In the genomic region with DNA sequence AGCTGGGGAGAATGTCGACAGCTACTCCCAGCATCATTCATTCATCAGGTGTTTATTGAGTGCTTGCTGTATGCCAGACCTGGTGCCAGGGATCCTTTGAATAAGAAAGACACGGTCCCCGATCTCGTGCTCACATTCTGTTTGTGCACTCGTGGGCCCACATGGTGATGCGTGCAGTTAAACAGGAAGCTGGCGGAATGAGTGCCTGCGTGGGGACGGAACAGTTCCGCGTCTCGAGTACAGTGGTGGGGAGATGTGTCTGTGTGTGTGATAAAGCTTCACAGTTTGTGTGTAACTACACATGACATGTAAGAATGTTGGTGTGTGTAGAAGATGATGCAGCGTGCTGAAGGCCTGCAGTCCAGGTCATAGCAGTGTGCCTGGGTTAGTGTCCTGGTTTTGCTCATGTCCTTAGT, we compare ENCODE assay signal across 8 cellular contexts. TPM values are rescaled to one million over a fixed set of nuclear protein-coding genes. Genes with fewer than 3 reads are reported as not detected.
A peak's percentile ranks its signal among the peaks of the same experiment; 100 is the strongest.
DNase-seq lines count a peak whose midpoint lies in the region; ATAC-seq and TF ChIP-seq lines count a peak whose summit lies in the region.

No MANE protein-coding gene starts in this region.

- H3K14ac ChIP-seq in neuronal stem cell (ENCODE audit: low read length) = no peak overlapping the region

- no peak overlapping the region for H3K18ac ChIP-seq in neuronal stem cell (ENCODE audit: low read length)

- no peak overlapping the region for H2BK15ac ChIP-seq in neuronal stem cell (ENCODE audit: low read length)

- H3K79me1 ChIP-seq in neuronal stem cell (ENCODE audit: low read depth, low read length) = peaks cover 24% of the 10 kb centered on the region

- H2BK5ac ChIP-seq in neuronal stem cell (ENCODE audit: low read length) = no peak overlapping the region

- H3K4me2 ChIP-seq in neuronal stem cell (ENCODE audit: insufficient read depth, low read length, poor library complexity, severe bottlenecking) (no peak overlapping the region), GM23248 (ENCODE audit: unreplicated experiment) (no peak overlapping the region)

- in situ Hi-C loops in GM23248 (cut with MboI) = no loop called here

- no peaks in the 10 kb centered on the region for H3F3A ChIP-seq in GM23248 (ENCODE audit: insufficient read depth)

- TF ChIP-seq CTCF in NB4 (IDR thresholded peaks at IDR 0.05; ENCODE audit: low read depth, low read length) (no peak), GM10266 (IDR thresholded peaks at IDR 0.05; ENCODE audit: control insufficient read depth, insufficient read depth, low read depth, missing control alignments) (no peak)

- no peaks in the 10 kb centered on the region for H4K20me1 ChIP-seq in GM23248 (ENCODE audit: insufficient read depth)

- TF ChIP-seq POLR2A in NB4 (IDR thresholded peaks at IDR 0.05; ENCODE audit: extremely low read depth, insufficient read length) = no peak

- no peaks in the 10 kb centered on the region for H3K79me2 ChIP-seq in GM23248 (ENCODE audit: insufficient read depth)

- H3K9ac ChIP-seq in neuronal stem cell (ENCODE audit: low read depth, low read length, poor library complexity) = no peak overlapping the region
- no peak overlapping the region for H3K9ac ChIP-seq in GM23248

- H3K27me3 ChIP-seq in neuronal stem cell (ENCODE audit: control insufficient read depth in 3 of 3, insufficient read depth in 3 of 3, low read depth in 1 of 3, low read length in 3 of 3) (no peaks in the 10 kb centered on the region), GM23248 (replicated peaks; ENCODE audit: insufficient read depth) (no peaks in the 10 kb centered on the region)

- H3K9me3 Mint-ChIP-seq in activated naive CD8-positive, alpha-beta T cell treated with anti-CD3 and anti-CD28 coated beads, Interleukin-2, amount 10 ng/mL, durations not matched to agents 7 days and 5 days = no peaks in the 10 kb centered on the region

- no peak overlapping the region for H3K4ac ChIP-seq in neuronal stem cell (ENCODE audit: low read length)

- no CpG with 5 or more reads among the region's 13 CpGs for WGBS in neuronal stem cell (ENCODE audit: extremely low coverage in 2 of 2, insufficient read length in 2 of 2, insufficient replicate concordance in 1 of 2), 2 donors
- 83 to 91% methylated on average over 12 to 13 of the region's 13 CpGs for WGBS in GM23248 (ENCODE audit: low coverage in 1 of 2, low lambda C conversion rate in 2 of 2, missing lambda C conversion rate in 2 of 2), 2 experiments

- H3K27ac ChIP-seq in neuronal stem cell (replicated peaks; ENCODE audit: low read length) (no peak overlapping the region), GM23248 (no peak overlapping the region)

- H2AK5ac ChIP-seq in neuronal stem cell (ENCODE audit: low read depth, low read length) = peak overlapping the region; percentile 0

- peak; percentile 39 for DNase-seq in NB4 (ENCODE audit: low read depth)
- no peak for DNase-seq in activated naive CD8-positive, alpha-beta T cell treated with anti-CD3 and anti-CD28 coated beads, Interleukin-2, amount 10 ng/mL, durations not matched to agents 7 days and 5 days
- no peak for DNase-seq in neuronal stem cell (ENCODE audit: low spot score)
- no peak for DNase-seq in NCI-H748 treated with DMSO at 0.1 percent for 48 hours (lab: John Stamatoyannopoulos, UW)
- DNase-seq in GM10266 (ENCODE audit: extremely low spot score) = no peak
- DNase-seq in COR-L47 (lab: John Stamatoyannopoulos, UW) = no peak
- DNase-seq in GM23248 = no peak

- H3K23ac ChIP-seq in neuronal stem cell (ENCODE audit: low read depth, low read length, poor library complexity) = no peak overlapping the region

- no peaks in the 10 kb centered on the region for H3K9me2 ChIP-seq in GM23248 (ENCODE audit: insufficient read depth)

- peak overlapping the region; percentile 83 for H3K4me3 Mint-ChIP-seq in activated naive CD8-positive, alpha-beta T cell treated with anti-CD3 and anti-CD28 coated beads, Interleukin-2, amount 10 ng/mL, durations not matched to agents 7 days and 5 days

- no peak overlapping the region for H2BK120ac ChIP-seq in neuronal stem cell (ENCODE audit: low read depth, low read length)

- ATAC-seq in GM21381 (IDR thresholded peaks at IDR 0.05; ENCODE audit: unreplicated experiment) = peak; percentile 3
- peak; percentile 3 for ATAC-seq in activated naive CD8-positive, alpha-beta T cell treated with anti-CD3 and anti-CD28 coated beads, Interleukin-2, amount 10 ng/mL, durations not matched to agents 7 days and 5 days (ENCODE audit: low read depth)

- H3K4me1 Mint-ChIP-seq in activated naive CD8-positive, alpha-beta T cell treated with anti-CD3 and anti-CD28 coated beads, Interleukin-2, amount 10 ng/mL, durations not matched to agents 7 days and 5 days = peaks cover 54% of the 10 kb centered on the region

- peaks cover 61% of the 10 kb centered on the region for H3K36me3 Mint-ChIP-seq in activated naive CD8-positive, alpha-beta T cell treated with anti-CD3 and anti-CD28 coated beads, Interleukin-2, amount 10 ng/mL, durations not matched to agents 7 days and 5 days

- peaks cover 27 to 36% of the 10 kb centered on the region in 2 donors for H3K4me1 ChIP-seq in neuronal stem cell (ENCODE audit: control insufficient read depth in 2 of 2, insufficient read depth in 1 of 2, low read depth in 1 of 2, low read length in 2 of 2)
- peaks cover 11% of the 10 kb centered on the region; the same call in 1 of the 2 replicates for H3K4me1 ChIP-seq in GM23248 (ENCODE audit: insufficient read depth)

- no peak overlapping the region for H2BK12ac ChIP-seq in neuronal stem cell (ENCODE audit: low read length)

- H3K27ac Mint-ChIP-seq in activated naive CD8-positive, alpha-beta T cell treated with anti-CD3 and anti-CD28 coated beads, Interleukin-2, amount 10 ng/mL, durations not matched to agents 7 days and 5 days = peak overlapping the region; percentile 84

- H3K36me3 ChIP-seq in neuronal stem cell (replicated peaks in 1 of 2; ENCODE audit: control insufficient read depth in 2 of 2, insufficient read depth in 2 of 2, low read length in 2 of 2) = peaks cover 28 to 97% of the 10 kb centered on the region in 2 donors
- H3K36me3 ChIP-seq in GM23248 (ENCODE audit: low read depth) = no peaks in the 10 kb centered on the region

- H3K4me3 ChIP-seq in NB4 (ENCODE audit: low read depth, low read length) (no peak overlapping the region), neuronal stem cell (ENCODE audit: low read length in 2 of 2) (peak overlapping the region in 1 of 2 donors; percentile 5), GM23248 (no peak overlapping the region)

- no peaks in the 10 kb centered on the region for H3K27me3 Mint-ChIP-seq in activated naive CD8-positive, alpha-beta T cell treated with anti-CD3 and anti-CD28 coated beads, Interleukin-2, amount 10 ng/mL, durations not matched to agents 7 days and 5 days

- H4K8ac ChIP-seq in neuronal stem cell (ENCODE audit: low read depth, low read length) = no peak overlapping the region

- no peak overlapping the region for H4K91ac ChIP-seq in neuronal stem cell (ENCODE audit: low read depth, low read length, poor library complexity)

- no peak overlapping the region for H2AFZ ChIP-seq in neuronal stem cell (ENCODE audit: low read length)
- no peak overlapping the region for H2AFZ ChIP-seq in GM23248

- POLR2A ChIA-PET in activated naive CD8-positive, alpha-beta T cell treated with anti-CD3 and anti-CD28 coated beads, Interleukin-2, amount 10 ng/mL, durations not matched to agents 7 days and 5 days (lab: Charles Lee) = interaction anchor here (0.8 to 5.4 kb wide), 14 partner anchors 8 to 222 kb away, joined by 3 to 76 read pairs (median 4); partner anchors contain the start of gene ZBP1

- peaks cover 0 to 2% of the 10 kb centered on the region in 2 donors for H3K9me3 ChIP-seq in neuronal stem cell (replicated peaks in 1 of 2; ENCODE audit: control insufficient read depth in 2 of 2, insufficient read depth in 1 of 2, low read depth in 1 of 2, low read length in 2 of 2)
- no peaks in the 10 kb centered on the region for H3K9me3 ChIP-seq in GM23248 (ENCODE audit: low read depth)

RNA-seq across cellular contexts. Expression of gene RBM38, which starts 6.5 kb away (rescaled TPM):
- total RNA-seq in activated naive CD8-positive, alpha-beta T cell treated with anti-CD3 and anti-CD28 coated beads, Interleukin-2, amount 10 ng/mL, durations not matched to agents 7 days and 5 days = 10 to 100 TPM; 60.9 to 62.8 TPM
- polyA plus RNA-seq in neuronal stem cell (2013, experiment 1 of 2) = 38.4 TPM
- 40.3 TPM for polyA plus RNA-seq in neuronal stem cell (2013, experiment 2 of 2)
- total RNA-seq in GM23248 (2014; rRNA removed; shearing (Covaris generic)) = 3.7 and 8.1 TPM in 2 replicates
- 1.3 and 2.0 TPM in 2 replicates for polyA plus RNA-seq in GM23248 (2016; fragmentation: Nextera tagmentation; extraction: Ambion mirVana)

RNA-seq across cellular contexts. Expression of gene RAE1, which starts 46.6 kb away (rescaled TPM):
- total RNA-seq in activated naive CD8-positive, alpha-beta T cell treated with anti-CD3 and anti-CD28 coated beads, Interleukin-2, amount 10 ng/mL, durations not matched to agents 7 days and 5 days = 10 to 100 TPM; 31.8 to 34.4 TPM
- polyA plus RNA-seq in neuronal stem cell (2013, experiment 1 of 2) = 21.8 TPM
- 21.8 TPM for polyA plus RNA-seq in neuronal stem cell (2013, experiment 2 of 2)
- total RNA-seq in GM23248 (2014; rRNA removed; shearing (Covaris generic)) = 21.5 and 34.7 TPM in 2 replicates
- 54.8 and 55.9 TPM in 2 replicates for polyA plus RNA-seq in GM23248 (2016; fragmentation: Nextera tagmentation; extraction: Ambion mirVana)
